In the genomic region with DNA sequence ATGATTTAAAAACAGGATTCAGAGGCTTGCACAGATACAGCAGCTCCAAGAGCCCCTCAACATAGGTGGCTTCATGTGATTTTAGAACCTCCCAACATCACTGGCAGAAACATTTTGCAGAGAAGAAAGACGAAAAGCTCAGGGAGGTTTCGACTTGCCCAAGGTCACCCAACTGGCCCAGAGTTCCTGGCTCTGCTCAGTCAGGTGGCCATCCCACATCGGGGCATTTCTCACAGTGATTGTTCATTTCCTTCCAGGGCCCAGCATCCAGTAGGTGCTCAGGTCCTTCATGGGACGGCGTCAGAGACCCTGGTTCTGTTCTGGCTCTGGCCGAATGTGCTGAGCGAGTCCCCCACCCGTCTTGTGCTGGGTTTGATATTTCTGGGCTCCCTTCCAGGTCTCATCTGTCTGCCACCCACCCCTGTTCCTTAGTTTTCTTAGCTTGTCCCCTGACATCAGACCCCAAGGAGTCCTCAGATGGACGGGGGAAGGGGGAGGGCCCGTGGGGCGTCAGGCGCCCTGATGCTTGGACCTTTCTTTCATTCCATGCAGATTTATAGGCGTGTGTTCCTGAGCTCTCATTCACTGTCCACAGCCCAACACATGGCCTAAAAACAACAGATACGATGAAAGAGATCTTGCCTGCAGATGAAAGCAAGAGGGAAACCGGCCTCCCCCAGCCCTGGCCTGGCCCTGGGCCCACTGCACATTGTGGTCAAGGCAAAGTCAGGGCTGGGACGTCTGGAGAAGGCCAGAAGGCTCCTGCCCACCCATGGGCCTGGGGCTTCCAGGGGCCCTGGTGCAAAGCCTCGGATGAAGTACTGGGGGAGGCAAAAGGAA, we compare ENCODE assay signal across 32 cellular contexts.
DNase-seq lines count a peak whose midpoint lies in the region; ATAC-seq and TF ChIP-seq lines count a peak whose summit lies in the region.
"Had no signal": no experiment of that assay in that cellular context is flagged by ENCODE, and none has a peak within 500 bp of the region (broad histone marks: within the 10 kb centered on the region; RNA-seq: fewer than 3 reads in every experiment).

No MANE protein-coding gene starts in this region.

- H2BK12ac ChIP-seq in H9 (ENCODE audit: insufficient read length, low read depth, low read length), result no peak overlapping the region

- H3K4me1 Mint-ChIP-seq in H9 (peaks cover 7 to 9% of the 10 kb centered on the region in 2 experiments), brain (peaks cover 32% of the 10 kb centered on the region)
- H3K4me1 Mint-ChIP-seq: activated CD4-positive, alpha-beta T cell treated with anti-CD3 and anti-CD28 coated beads, Interleukin-2, amount 10 ng/mL, durations not matched to agents 24 days and 14 days; B cell had no signal

- TF ChIP-seq CTCF in H9 (conservative IDR thresholded peaks at IDR 0.05) (no peak), brain (conservative IDR thresholded peaks at IDR 0.05) (no peak), suprapubic skin (IDR thresholded peaks at IDR 0.05) (no peak), mammary epithelial cell (conservative IDR thresholded peaks at IDR 0.05 in 1 of 2, IDR thresholded peaks at IDR 0.05 in 1 of 2; ENCODE audit: extremely low read depth in 1 of 2, insufficient read depth in 1 of 2, low read depth in 1 of 2, low read length in 2 of 2) (no peak)

- H3K4me3 Mint-ChIP-seq in H9, result no peak overlapping the region
- no peak overlapping the region for H3K4me3 Mint-ChIP-seq in brain
- H3K4me3 Mint-ChIP-seq: activated CD4-positive, alpha-beta T cell treated with anti-CD3 and anti-CD28 coated beads, Interleukin-2, amount 10 ng/mL, durations not matched to agents 24 days and 14 days; activated naive CD8-positive, alpha-beta T cell; B cell; T-helper 2 cell treated with Interferon-gamma antibody and Interleukin-4, amounts not matched to agents 5 μg/mL and 100 μg/mL, for 36 hours had no signal

- ATAC-seq in left lobe of liver (no peak), HG03520 (IDR thresholded peaks at IDR 0.05; ENCODE audit: unreplicated experiment) (no peak)
- ATAC-seq: foreskin keratinocyte, lower lobe of right lung, pancreas, Right ventricle myocardium inferior had no signal

- no peak overlapping the region for H2BK5ac ChIP-seq in H9 (ENCODE audit: insufficient read length, low read length)

- intact Hi-C loops in mammary epithelial cell (cut with micrococcal nuclease), result no loop called here

- H3K56ac ChIP-seq in H9 (ENCODE audit: insufficient read length, low read depth, low read length), result no peak overlapping the region

- WGBS in H9 (ENCODE audit: extremely low coverage, insufficient read length, low lambda C conversion rate), result no CpG with 5 or more reads among the region's 17 CpGs
- 72% methylated on average over 17 of the region's 17 CpGs for WGBS in suprapubic skin
- 59% methylated on average over 4 of the region's 17 CpGs for WGBS in mammary epithelial cell (ENCODE audit: low coverage, missing lambda C conversion rate)

- H3T11ph ChIP-seq in H9 (ENCODE audit: low read length), result no peak overlapping the region

- no peak overlapping the region for H4K91ac ChIP-seq in H9 (ENCODE audit: insufficient read length, low read depth, low read length)

- H3K36me3 Mint-ChIP-seq in H9 (ENCODE audit: insufficient read depth in 1 of 3, low read depth in 3 of 3), result no peaks in the 10 kb centered on the region
- H3K36me3 Mint-ChIP-seq in brain, result no peaks in the 10 kb centered on the region
- H3K36me3 Mint-ChIP-seq: activated naive CD8-positive, alpha-beta T cell had no signal

- H2BK120ac ChIP-seq in H9 (ENCODE audit: low read depth, low read length, poor library complexity, severe bottlenecking), result no peak overlapping the region

- no peak overlapping the region for H4K8ac ChIP-seq in H9 (replicated peaks; ENCODE audit: insufficient read length, low read depth, low read length)

- TF ChIP-seq POLR2A in suprapubic skin (IDR thresholded peaks at IDR 0.05), result no peak

- no peak overlapping the region for H3K4ac ChIP-seq in H9 (ENCODE audit: low read depth, low read length)

- H3K36me3 ChIP-seq in suprapubic skin, result no peaks in the 10 kb centered on the region
- no peaks in the 10 kb centered on the region for H3K36me3 ChIP-seq in mammary epithelial cell (ENCODE audit: insufficient read depth, low read length)
- H3K36me3 ChIP-seq in effector memory CD4-positive, alpha-beta T cell (ENCODE audit: control insufficient read depth, insufficient read depth, low read length), result no peaks in the 10 kb centered on the region
- H3K36me3 ChIP-seq: cardiac muscle cell, esophagus squamous epithelium, HAP-1, lower lobe of right lung, pancreas, vagina had no signal

- no peak overlapping the region for H4K5ac ChIP-seq in H9 (ENCODE audit: insufficient read length, low read depth, low read length)

- H3K18ac ChIP-seq in H9 (ENCODE audit: insufficient read length, low read depth, low read length), result no peak overlapping the region

- H3K9me3 Mint-ChIP-seq in H9, result no peaks in the 10 kb centered on the region
- H3K9me3 Mint-ChIP-seq in brain, result peaks cover 0 to 7% (median 0%) of the 10 kb centered on the region in 5 experiments
- H3K9me3 Mint-ChIP-seq: T-helper 2 cell treated with Interferon-gamma antibody and Interleukin-4, amounts not matched to agents 5 μg/mL and 100 μg/mL, for 36 hours had no signal

- H3K9me3 ChIP-seq in H9 (ENCODE audit: control insufficient read depth, low read depth, low read length) (no peaks in the 10 kb centered on the region), suprapubic skin (no peaks in the 10 kb centered on the region), mammary epithelial cell (replicated peaks; ENCODE audit: insufficient read depth, low read length) (no peaks in the 10 kb centered on the region)
- no peaks in the 10 kb centered on the region for H3K9me3 ChIP-seq in effector memory CD4-positive, alpha-beta T cell (ENCODE audit: control insufficient read depth, low read length)
- H3K9me3 ChIP-seq: esophagus squamous epithelium, HAP-1, lower lobe of right lung, pancreas, testis, vagina had no signal

- no peak for TF ChIP-seq EP300 in suprapubic skin (IDR thresholded peaks at IDR 0.05)

- H3K23ac ChIP-seq in H9 (ENCODE audit: insufficient read length, low read depth, low read length), result no peak overlapping the region

- in situ Hi-C loops in mammary epithelial cell (cut with MboI; ENCODE audit: low sequenced_read_pairs in 2 of 2), result no loop called here

- no peaks in the 10 kb centered on the region for H3K23me2 ChIP-seq in H9 (ENCODE audit: insufficient read length, low read depth, low read length, poor library complexity, severe bottlenecking)

- H3K4me3 ChIP-seq in suprapubic skin (no peak overlapping the region), mammary epithelial cell (replicated peaks in 1 of 3; ENCODE audit: insufficient read depth in 1 of 3, low read depth in 2 of 3, low read length in 3 of 3) (no peak overlapping the region)
- H3K4me3 ChIP-seq in effector memory CD4-positive, alpha-beta T cell (ENCODE audit: insufficient read depth, low read depth, low read length, poor library complexity, severe bottlenecking), result no peak overlapping the region
- H3K4me3 ChIP-seq: cardiac muscle cell, esophagus squamous epithelium, HAP-1, lower lobe of right lung, pancreas, PC-9, smooth muscle cell, testis, vagina had no signal

- H3K79me1 ChIP-seq in H9 (ENCODE audit: insufficient read depth, low read depth, low read length, poor library complexity, severe bottlenecking), result no peaks in the 10 kb centered on the region

- H3K9ac ChIP-seq in H9 (ENCODE audit: extremely low read depth, insufficient read length, low read length) (no peak overlapping the region), mammary epithelial cell (ENCODE audit: insufficient read depth, low read length) (no peak overlapping the region)
- H3K9ac ChIP-seq: KMS-11 had no signal

- dilution Hi-C loops in mammary epithelial cell (cut with HindIII; ENCODE audit: low sequenced_read_pairs), result no loop called here

- H2AK5ac ChIP-seq in H9 (ENCODE audit: insufficient read length, low read length), result no peak overlapping the region

- H3K27me3 ChIP-seq in H9 (ENCODE audit: insufficient read depth, low read length) (no peaks in the 10 kb centered on the region), suprapubic skin (peaks cover 15% of the 10 kb centered on the region), mammary epithelial cell (ENCODE audit: insufficient read depth, low read length) (no peaks in the 10 kb centered on the region)
- no peaks in the 10 kb centered on the region for H3K27me3 ChIP-seq in effector memory CD4-positive, alpha-beta T cell (replicated peaks; ENCODE audit: control insufficient read depth, insufficient read depth, low read length, poor library complexity, severe bottlenecking)
- H3K27me3 ChIP-seq: foreskin keratinocyte, pancreas, testis, vagina had no signal

- no peaks in the 10 kb centered on the region for H3K79me2 ChIP-seq in H9 (ENCODE audit: insufficient read depth, low read length)
- H3K79me2 ChIP-seq in mammary epithelial cell (ENCODE audit: insufficient read depth, low read length), result no peaks in the 10 kb centered on the region

- H3K4me1 ChIP-seq in H9 (ENCODE audit: insufficient read depth, low read length) (no peaks in the 10 kb centered on the region), suprapubic skin (no peaks in the 10 kb centered on the region), mammary epithelial cell (ENCODE audit: insufficient read depth, low read length) (no peaks in the 10 kb centered on the region)
- H3K4me1 ChIP-seq in effector memory CD4-positive, alpha-beta T cell (ENCODE audit: control insufficient read depth, insufficient read depth, low read length, poor library complexity, severe bottlenecking), result no peaks in the 10 kb centered on the region
- H3K4me1 ChIP-seq: esophagus squamous epithelium, foreskin keratinocyte, HAP-1, lower lobe of right lung, pancreas, vagina had no signal

- H2AFZ ChIP-seq in H9 (ENCODE audit: low read length), result no peak overlapping the region
- H2AFZ ChIP-seq in mammary epithelial cell (ENCODE audit: low read depth, low read length), result no peak overlapping the region
- H2AFZ ChIP-seq: PC-9 had no signal

- no peak overlapping the region for H2BK15ac ChIP-seq in H9 (ENCODE audit: low read depth, low read length)

- CTCF ChIA-PET in mammary epithelial cell (lab: Charles Lee; ENCODE audit: low non-redundant PET), result no interaction called here

- H3K27me3 Mint-ChIP-seq in H9 (ENCODE audit: low read depth) (peaks cover 8% of the 10 kb centered on the region; the same call in 1 of the 2 replicates), brain (peaks cover 7% of the 10 kb centered on the region)

- peak; percentile 18 for DNase-seq in H9
- peak; percentile 33 for DNase-seq in left lobe of liver (ENCODE audit: low spot score)
- DNase-seq in suprapubic skin (ENCODE audit: low spot score in 2 of 2), result peak; percentile 47 to 49
- no peak for DNase-seq in mammary epithelial cell
- DNase-seq in effector memory CD4-positive, alpha-beta T cell, result no peak
- no peak for DNase-seq in mucosa of gallbladder (ENCODE audit: low spot score)
- DNase-seq: activated CD4-positive, alpha-beta T cell treated with anti-CD3 and anti-CD28 coated beads, Interleukin-2, amount 10 ng/mL, durations not matched to agents 24 days and 14 days; activated effector memory CD4-positive, alpha-beta T cell treated with anti-CD3 and anti-CD28 coated beads, Interleukin-2, amount 50 U/mL, for 16 hours; activated T-cell treated with anti-CD3 and anti-CD28 coated beads, Interleukin-2, amount 50 U/mL, for 1 hour; esophagus squamous epithelium; foreskin keratinocyte; lower lobe of right lung; MM.1S; NCI-H2029 treated with DMSO at 0.1 percent for 48 hours; NCI-H2227 treated with DMSO at 0.1 percent for 48 hours; NCI-H69; PC-9; retina; stimulated activated naive CD4-positive, alpha-beta T cell treated with Interleukin-2 at 50 U/mL for 16 hours; testis had no signal

- H3K14ac ChIP-seq in H9 (ENCODE audit: insufficient read depth, low read length), result no peak overlapping the region

- H3K4me2 ChIP-seq in H9 (ENCODE audit: insufficient read depth, insufficient read length, low read length) (no peak overlapping the region), mammary epithelial cell (ENCODE audit: insufficient read depth, low read depth, low read length) (no peak overlapping the region)
- H3K4me2 ChIP-seq: KMS-11, PC-9, smooth muscle cell had no signal

- H3K27ac ChIP-seq in H9 (ENCODE audit: insufficient read length, low read depth, low read length), result no peak overlapping the region
- H3K27ac ChIP-seq in suprapubic skin, result no peak overlapping the region
- H3K27ac ChIP-seq in mammary epithelial cell (ENCODE audit: insufficient read depth, low read depth, low read length), result no peak overlapping the region
- no peak overlapping the region for H3K27ac ChIP-seq in effector memory CD4-positive, alpha-beta T cell (ENCODE audit: insufficient read depth, low read length, poor library complexity, severe bottlenecking)
- H3K27ac ChIP-seq: cardiac muscle cell, esophagus squamous epithelium, foreskin keratinocyte, KMS-11, lower lobe of right lung, pancreas, PC-9, testis, vagina had no signal

- no TSS peak for BruUV-seq in mammary epithelial cell (replicated peaks; lab: Mats Ljungman, UMichigan)

- H2BK20ac ChIP-seq in H9 (ENCODE audit: low read depth, low read length, poor library complexity, severe bottlenecking), result no peak overlapping the region

- H3K27ac Mint-ChIP-seq in H9, result no peak overlapping the region; a peak in 2 of 7 replicates
- H3K27ac Mint-ChIP-seq in brain, result peak overlapping the region in 3 of 5 experiments; percentile 36 to 84 (median 75)
- H3K27ac Mint-ChIP-seq: activated CD4-positive, alpha-beta T cell treated with anti-CD3 and anti-CD28 coated beads, Interleukin-2, amount 10 ng/mL, durations not matched to agents 24 days and 14 days; activated naive CD8-positive, alpha-beta T cell; B cell; T-helper 2 cell treated with Interferon-gamma antibody and Interleukin-4, amounts not matched to agents 5 μg/mL and 100 μg/mL, for 36 hours had no signal

- H4K20me1 ChIP-seq in H9 (ENCODE audit: control insufficient read depth, insufficient read depth, insufficient read length) (no peaks in the 10 kb centered on the region), mammary epithelial cell (ENCODE audit: insufficient read depth, low read length) (no peaks in the 10 kb centered on the region)

Comparison
In these comparisons a context has a peak if more than half of its experiments do, and no peak if none do; other contexts are left out.
1. DNase-seq: peak in H9 (single experiment), left lobe of liver (single experiment) and suprapubic skin (2 of 2); none in mammary epithelial cell (single experiment), effector memory CD4-positive, alpha-beta T cell (0 of 3) and mucosa of gallbladder (single experiment).
2. H3K27ac Mint-ChIP-seq: peak in brain (3 of 5); none in H9 (0 of 3).